ENCODE assay signal across 3 cellular contexts in the genomic region with DNA sequence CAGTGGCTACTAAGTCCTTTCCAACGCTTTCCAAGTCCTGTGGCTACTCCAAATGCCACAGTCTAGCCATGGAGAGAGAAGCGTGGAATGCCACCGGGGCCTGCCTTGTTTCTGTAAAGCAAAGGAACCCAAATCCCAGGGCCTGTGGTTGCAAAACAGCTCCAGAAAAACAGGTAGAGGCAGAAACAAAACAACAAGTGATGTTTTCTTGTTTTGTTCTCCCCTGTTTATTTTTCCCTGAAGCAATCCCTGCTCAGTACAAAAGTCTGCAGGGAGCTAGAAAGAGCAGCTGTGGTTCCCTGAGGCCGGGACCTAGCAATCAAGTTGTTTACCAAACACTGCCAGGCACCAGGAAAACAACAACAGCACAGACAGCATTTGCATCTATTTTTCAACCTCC.
TF ChIP-seq lines count a peak whose summit lies in the region.

No MANE protein-coding gene starts in this region.

TF ChIP-seq in A549, 52 proteins besides CTCF, POLR2A, EP300 and RAD21:
- TF ChIP-seq EHF (CRISPR knock-in tag; IDR thresholded peaks at IDR 0.05): no peak
- TF ChIP-seq KDM1A (IDR thresholded peaks at IDR 0.05; ENCODE audit: low read depth): no peak
- TF ChIP-seq, protein P1, sequence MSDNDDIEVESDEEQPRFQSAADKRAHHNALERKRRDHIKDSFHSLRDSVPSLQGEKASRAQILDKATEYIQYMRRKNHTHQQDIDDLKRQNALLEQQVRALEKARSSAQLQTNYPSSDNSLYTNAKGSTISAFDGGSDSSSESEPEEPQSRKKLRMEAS (IDR thresholded peaks at IDR 0.05): no peak
- TF ChIP-seq, protein P2, sequence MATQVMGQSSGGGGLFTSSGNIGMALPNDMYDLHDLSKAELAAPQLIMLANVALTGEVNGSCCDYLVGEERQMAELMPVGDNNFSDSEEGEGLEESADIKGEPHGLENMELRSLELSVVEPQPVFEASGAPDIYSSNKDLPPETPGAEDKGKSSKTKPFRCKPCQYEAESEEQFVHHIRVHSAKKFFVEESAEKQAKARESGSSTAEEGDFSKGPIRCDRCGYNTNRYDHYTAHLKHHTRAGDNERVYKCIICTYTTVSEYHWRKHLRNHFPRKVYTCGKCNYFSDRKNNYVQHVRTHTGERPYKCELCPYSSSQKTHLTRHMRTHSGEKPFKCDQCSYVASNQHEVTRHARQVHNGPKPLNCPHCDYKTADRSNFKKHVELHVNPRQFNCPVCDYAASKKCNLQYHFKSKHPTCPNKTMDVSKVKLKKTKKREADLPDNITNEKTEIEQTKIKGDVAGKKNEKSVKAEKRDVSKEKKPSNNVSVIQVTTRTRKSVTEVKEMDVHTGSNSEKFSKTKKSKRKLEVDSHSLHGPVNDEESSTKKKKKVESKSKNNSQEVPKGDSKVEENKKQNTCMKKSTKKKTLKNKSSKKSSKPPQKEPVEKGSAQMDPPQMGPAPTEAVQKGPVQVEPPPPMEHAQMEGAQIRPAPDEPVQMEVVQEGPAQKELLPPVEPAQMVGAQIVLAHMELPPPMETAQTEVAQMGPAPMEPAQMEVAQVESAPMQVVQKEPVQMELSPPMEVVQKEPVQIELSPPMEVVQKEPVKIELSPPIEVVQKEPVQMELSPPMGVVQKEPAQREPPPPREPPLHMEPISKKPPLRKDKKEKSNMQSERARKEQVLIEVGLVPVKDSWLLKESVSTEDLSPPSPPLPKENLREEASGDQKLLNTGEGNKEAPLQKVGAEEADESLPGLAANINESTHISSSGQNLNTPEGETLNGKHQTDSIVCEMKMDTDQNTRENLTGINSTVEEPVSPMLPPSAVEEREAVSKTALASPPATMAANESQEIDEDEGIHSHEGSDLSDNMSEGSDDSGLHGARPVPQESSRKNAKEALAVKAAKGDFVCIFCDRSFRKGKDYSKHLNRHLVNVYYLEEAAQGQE (IDR thresholded peaks at IDR 0.05): no peak
- no peak for TF ChIP-seq SREBF2 (IDR thresholded peaks at IDR 0.05)
- no peak for TF ChIP-seq ZFP36 (IDR thresholded peaks at IDR 0.05; ENCODE audit: borderline replicate concordance, partially characterized antibody)
- no peak for TF ChIP-seq RARB (CRISPR knock-in tag; IDR thresholded peaks at IDR 0.05)
- no peak for TF ChIP-seq TFCP2L1 (CRISPR knock-in tag; IDR thresholded peaks at IDR 0.05)
- no peak for TF ChIP-seq ZNF302 (CRISPR knock-in tag; IDR thresholded peaks at IDR 0.05)
- no peak for TF ChIP-seq HOXB5 (CRISPR knock-in tag; IDR thresholded peaks at IDR 0.05)
- no peak for TF ChIP-seq SMC3 (IDR thresholded peaks at IDR 0.05)
- no peak for TF ChIP-seq CBX8 (IDR thresholded peaks at IDR 0.05)
- TF ChIP-seq CBX2 (IDR thresholded peaks at IDR 0.05; ENCODE audit: borderline replicate concordance, low read depth): no peak
- TF ChIP-seq FOXS1 (CRISPR knock-in tag; IDR thresholded peaks at IDR 0.05): no peak
- no peak for TF ChIP-seq MAFK (IDR thresholded peaks at IDR 0.05; ENCODE audit: partially characterized antibody)
- TF ChIP-seq E2F6 (IDR thresholded peaks at IDR 0.05; ENCODE audit: borderline replicate concordance, low read depth): no peak
- TF ChIP-seq ESRRA (IDR thresholded peaks at IDR 0.05; ENCODE audit: borderline replicate concordance, low read length): no peak
- no peak for TF ChIP-seq NFE2L2 (conservative IDR thresholded peaks at IDR 0.05; ENCODE audit: low read length)
TF ChIP-seq in A549: peak in this region for 0.

TF ChIP-seq in IMR-90, 13 proteins besides CTCF, POLR2A, EP300 and RAD21:
- TF ChIP-seq, protein P3, sequence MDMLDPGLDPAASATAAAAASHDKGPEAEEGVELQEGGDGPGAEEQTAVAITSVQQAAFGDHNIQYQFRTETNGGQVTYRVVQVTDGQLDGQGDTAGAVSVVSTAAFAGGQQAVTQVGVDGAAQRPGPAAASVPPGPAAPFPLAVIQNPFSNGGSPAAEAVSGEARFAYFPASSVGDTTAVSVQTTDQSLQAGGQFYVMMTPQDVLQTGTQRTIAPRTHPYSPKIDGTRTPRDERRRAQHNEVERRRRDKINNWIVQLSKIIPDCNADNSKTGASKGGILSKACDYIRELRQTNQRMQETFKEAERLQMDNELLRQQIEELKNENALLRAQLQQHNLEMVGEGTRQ (IDR thresholded peaks at IDR 0.05; ENCODE audit: low read depth, low read length): no peak
- no peak for TF ChIP-seq BHLHE40 (IDR thresholded peaks at IDR 0.05; ENCODE audit: low read depth, low read length)

TF ChIP-seq in H1, 55 proteins besides CTCF, POLR2A, EP300 and RAD21:
- TF ChIP-seq CEBPB (IDR thresholded peaks at IDR 0.05; ENCODE audit: low read depth, low read length) (peak; percentile 64), NANOG (IDR thresholded peaks at IDR 0.05; ENCODE audit: insufficient read depth, low read depth, low read length, poor library complexity, severe bottlenecking) (peak; percentile 65), TCF12 (IDR thresholded peaks at IDR 0.05; ENCODE audit: low read depth, low read length) (peak; percentile 91), TEAD4 (IDR thresholded peaks at IDR 0.05; ENCODE audit: low read depth, low read length) (0 out of 2 replicates have a peak, but pooled peaks have one; percentile 16), HDAC6 (IDR thresholded peaks at IDR 0.05; ENCODE audit: low read depth, low read length) (no peak), RFX5 (IDR thresholded peaks at IDR 0.05; ENCODE audit: borderline replicate concordance, low read depth, low read length) (no peak), SP1 (IDR thresholded peaks at IDR 0.05; ENCODE audit: low read depth, low read length) (peak; percentile 74), TBP (IDR thresholded peaks at IDR 0.05; ENCODE audit: low read depth, low read length) (no peak), ASH2L (IDR thresholded peaks at IDR 0.05; ENCODE audit: low read length) (peak; percentile 61), ZNF274 (IDR thresholded peaks at IDR 0.05; ENCODE audit: borderline replicate concordance, extremely low read depth, low read length) (no peak), SIX5 (IDR thresholded peaks at IDR 0.05; ENCODE audit: low read depth, low read length) (no peak)
- TF ChIP-seq, protein P1 (IDR thresholded peaks at IDR 0.05): no peak
